Comparison of ENCODE assay signal across 23 cellular contexts in the genomic region with DNA sequence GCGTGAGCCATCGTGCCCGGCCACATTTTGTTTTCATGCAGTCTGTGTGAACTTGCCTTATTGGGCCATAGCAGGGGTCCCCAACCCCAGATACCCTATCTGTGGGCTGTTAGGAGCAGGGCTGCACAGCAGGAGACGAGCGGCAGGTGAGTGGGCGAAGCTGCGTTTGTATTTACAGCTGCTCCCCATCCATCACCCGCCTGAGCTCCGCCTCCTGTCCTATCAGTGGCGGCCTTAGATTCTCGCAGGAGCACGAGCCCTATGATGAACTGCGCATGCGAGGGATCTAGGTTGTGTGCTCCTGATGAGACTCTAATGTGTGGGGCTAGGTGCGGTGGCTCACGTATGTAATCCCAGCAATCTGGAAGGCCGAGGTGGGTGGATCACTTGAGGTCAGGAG.
DNase-seq lines count a peak whose midpoint lies in the region; ATAC-seq and TF ChIP-seq lines count a peak whose summit lies in the region.
"Had no signal": no experiment of that assay in that cellular context is flagged by ENCODE, and none has a peak within 500 bp of the region (broad histone marks: within the 10 kb centered on the region; RNA-seq: fewer than 3 reads in every experiment).

No MANE protein-coding gene starts in this region.

- H3K4me2 ChIP-seq in mesenchymal stem cell (ENCODE audit: low read length, poor library complexity, severe bottlenecking) = no peak overlapping the region
- H3K4me2 ChIP-seq: BLaER1, KMS-11 had no signal

- no peak overlapping the region for H4K91ac ChIP-seq in mesenchymal stem cell (ENCODE audit: low read length)

- no peak overlapping the region for H2BK12ac ChIP-seq in mesenchymal stem cell (ENCODE audit: low read length in 2 of 2)

- H3K36me3 ChIP-seq in mesenchymal stem cell (ENCODE audit: control insufficient read depth in 1 of 2, insufficient read depth in 2 of 2, low read depth in 1 of 2, low read length in 2 of 2) (no peaks in the 10 kb centered on the region), upper lobe of right lung (no peaks in the 10 kb centered on the region)
- H3K36me3 ChIP-seq: BLaER1 had no signal

- H3K27me3 ChIP-seq in mesenchymal stem cell (ENCODE audit: control insufficient read depth in 1 of 2, insufficient read depth in 1 of 2, low read length in 2 of 2) = no peaks in the 10 kb centered on the region
- no peaks in the 10 kb centered on the region for H3K27me3 ChIP-seq in upper lobe of right lung
- H3K27me3 ChIP-seq: BLaER1 had no signal

- intact Hi-C loops in upper lobe of right lung (cut with DNase I) = no loop called here

- H2BK15ac ChIP-seq in mesenchymal stem cell (ENCODE audit: low read depth, poor library complexity, severe bottlenecking) = peak overlapping the region; percentile 44

- H3K14ac ChIP-seq in mesenchymal stem cell (ENCODE audit: low read length in 2 of 2) = no peak overlapping the region

- no peak overlapping the region for H3K18ac ChIP-seq in mesenchymal stem cell (ENCODE audit: low read depth in 1 of 2, low read length in 2 of 2)

- peaks cover 29% of the 10 kb centered on the region for H3K79me1 ChIP-seq in mesenchymal stem cell (replicated peaks; ENCODE audit: low read length, poor library complexity, severe bottlenecking)

- H3K4ac ChIP-seq in mesenchymal stem cell (ENCODE audit: low read depth in 1 of 2, low read length in 2 of 2) = no peak overlapping the region

- peak in 2 of 3 experiments; percentile 42 to 75 for DNase-seq in NCI-H1417 (lab: John Stamatoyannopoulos, UW)
- no peak for DNase-seq in NCI-H1417 treated with DMSO at 0.1 percent for 48 hours (lab: John Stamatoyannopoulos, UW)
- peak; percentile 95 for DNase-seq in NCI-H69 (lab: John Stamatoyannopoulos, UW)
- no peak for DNase-seq in mesenchymal stem cell
- DNase-seq in upper lobe of right lung = no peak
- no peak for DNase-seq in GM20000 (ENCODE audit: low spot score)
- DNase-seq: ACHN; CD4-positive, alpha-beta T cell; COR-L47; DMS79; GM23248; NCI-H1105; NCI-H1930; NCI-H2227 treated with DMSO at 0.1 percent for 48 hours; NCI-H526; Right ventricle myocardium superior had no signal

- H2BK5ac ChIP-seq in mesenchymal stem cell (ENCODE audit: low read depth, low read length, poor library complexity, severe bottlenecking) = no peak overlapping the region

- no peak overlapping the region for H2AFZ ChIP-seq in mesenchymal stem cell (ENCODE audit: low read depth, low read length)
- H2AFZ ChIP-seq: GM23248 had no signal

- H2AK5ac ChIP-seq in mesenchymal stem cell (ENCODE audit: low read length, severe bottlenecking) = peak overlapping the region; percentile 4

- no peak overlapping the region for H3K9ac ChIP-seq in mesenchymal stem cell (ENCODE audit: low read length)
- H3K9ac ChIP-seq: BLaER1, GM23248, KMS-11 had no signal

- no peak overlapping the region for H3K23ac ChIP-seq in mesenchymal stem cell (ENCODE audit: low read length in 2 of 2)

- no peak overlapping the region for H2BK120ac ChIP-seq in mesenchymal stem cell (ENCODE audit: low read depth, low read length)

- H3K4me3 ChIP-seq in mesenchymal stem cell (ENCODE audit: insufficient read depth in 1 of 2, low read depth in 1 of 2, low read length in 2 of 2) (no peak overlapping the region), upper lobe of right lung (no peak overlapping the region)
- H3K4me3 ChIP-seq: BLaER1, GM12878, GM23248, SK-N-MC had no signal

- ATAC-seq in HG03439 (IDR thresholded peaks at IDR 0.05; ENCODE audit: unreplicated experiment) = no peak
- ATAC-seq in upper lobe of right lung = no peak
- no peak for ATAC-seq in GM18520 (IDR thresholded peaks at IDR 0.05; ENCODE audit: unreplicated experiment)
- ATAC-seq: GM12878 had no signal

- H3K4me1 ChIP-seq in mesenchymal stem cell (ENCODE audit: control insufficient read depth, insufficient read depth, low read depth, low read length) (peaks cover 14% of the 10 kb centered on the region), upper lobe of right lung (no peaks in the 10 kb centered on the region)

- H3K9me3 ChIP-seq in mesenchymal stem cell (ENCODE audit: control insufficient read depth, low read length) (no peaks in the 10 kb centered on the region), upper lobe of right lung (no peaks in the 10 kb centered on the region)
- H3K9me3 ChIP-seq: BLaER1 had no signal

- no peak for TF ChIP-seq CTCF in upper lobe of right lung (IDR thresholded peaks at IDR 0.05)
- no peak for TF ChIP-seq CTCF in GM20000 (IDR thresholded peaks at IDR 0.05; ENCODE audit: extremely low read depth, missing control alignments)

- no peak overlapping the region for H3K27ac ChIP-seq in mesenchymal stem cell (ENCODE audit: low read length, poor library complexity, severe bottlenecking)
- no peak overlapping the region for H3K27ac ChIP-seq in upper lobe of right lung
- H3K27ac ChIP-seq: 22Rv1, BLaER1, GM23248, KMS-11, SK-N-MC had no signal

- H4K8ac ChIP-seq in mesenchymal stem cell (ENCODE audit: low read length) = no peak overlapping the region

- WGBS in mesenchymal stem cell = 90% methylated on average over 16 of the region's 17 CpGs

Comparison
In these comparisons a context has a peak if more than half of its experiments do, and no peak if none do; other contexts are left out.
1. DNase-seq: peak in NCI-H1417 (2 of 3) and NCI-H69 (single experiment); none in NCI-H1417 treated with DMSO at 0.1 percent for 48 hours (single experiment), mesenchymal stem cell (single experiment), upper lobe of right lung (single experiment) and GM20000 (single experiment).